1 cellular context compared by ENCODE assay signal in genomic region chr4:94558392-94558920, GRCh38.
TF ChIP-seq lines count a peak whose summit lies in the region.

No MANE protein-coding gene starts in this region.

TF ChIP-seq in SK-N-SH treated with all-trans-retinoic acid at 6 μM for 48 hours, 23 proteins besides CTCF, POLR2A, EP300 and RAD21 (continued from another document):
- no peak for TF ChIP-seq TSHZ2 (CRISPR knock-in tag; IDR thresholded peaks at IDR 0.05)
